In the genomic region with DNA sequence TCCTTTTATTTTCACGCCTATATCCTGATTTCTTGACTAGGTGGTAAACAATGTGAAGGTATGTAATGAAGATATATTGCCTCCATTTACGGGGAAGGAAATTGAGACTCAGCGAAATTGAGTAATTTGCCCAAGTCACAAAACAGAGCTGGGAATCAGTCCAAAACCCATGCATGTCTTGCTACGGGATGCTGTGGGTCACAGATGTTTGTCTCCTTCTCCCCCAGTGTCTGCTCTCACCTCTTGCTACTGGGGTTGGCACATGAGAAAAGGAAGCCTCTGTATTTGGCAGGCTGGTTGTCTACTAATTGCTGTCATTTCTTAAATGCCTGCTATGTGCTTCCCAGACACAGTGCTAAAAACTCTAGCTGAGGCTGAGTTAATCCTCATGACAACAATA, we compare ENCODE assay signal across 17 cellular contexts. TPM values are rescaled to one million over a fixed set of nuclear protein-coding genes. Genes with fewer than 3 reads are reported as not detected.
DNase-seq lines count a peak whose midpoint lies in the region; ATAC-seq, FAIRE-seq and TF ChIP-seq lines count a peak whose summit lies in the region.
"Had no signal": no experiment of that assay in that cellular context is flagged by ENCODE, and none has a peak within 500 bp of the region (broad histone marks: within the 10 kb centered on the region; RNA-seq: fewer than 3 reads in every experiment).

No MANE protein-coding gene starts in this region.

- H3K9ac ChIP-seq in fibroblast of lung (ENCODE audit: insufficient read depth, low read length), result no peak overlapping the region

- H3K4me2 ChIP-seq in A549 (no peak overlapping the region), fibroblast of lung (ENCODE audit: extremely low read depth, insufficient read depth, low read length) (no peak overlapping the region), osteoblast (ENCODE audit: insufficient read depth, low read length) (no peak overlapping the region)

- CTCF ChIA-PET in A549 (lab: Yijun Ruan, JAX), result interaction anchor here (0.8 to 10.2 kb wide), 11 partner anchors 29 to 330 kb away, joined by 3 to 243 read pairs (median 5); a partner anchor contains a TSS
- CTCF ChIA-PET in activated CD4-positive, alpha-beta memory T cell treated with anti-CD3 and anti-CD28 coated beads, Interleukin-2, amount 10 ng/mL, durations not matched to agents 7 days and 5 days (lab: Charles Lee), result interaction anchor here (0.8 to 11.2 kb wide), 13 partner anchors 10 to 280 kb away, joined by 3 to 167 read pairs (median 5); a partner anchor contains a TSS

- peak overlapping the region; percentile 75 for H3K27ac Mint-ChIP-seq in activated CD4-positive, alpha-beta memory T cell treated with anti-CD3 and anti-CD28 coated beads, Interleukin-2, amount 10 ng/mL, durations not matched to agents 7 days and 5 days

- ATAC-seq in A549 (no peak), GM18868 (IDR thresholded peaks at IDR 0.05; ENCODE audit: unreplicated experiment) (no peak)
- ATAC-seq: left cardiac atrium had no signal

- peaks cover 7% of the 10 kb centered on the region for H3K27me3 Mint-ChIP-seq in activated CD4-positive, alpha-beta memory T cell treated with anti-CD3 and anti-CD28 coated beads, Interleukin-2, amount 10 ng/mL, durations not matched to agents 7 days and 5 days

- H2AFZ ChIP-seq in fibroblast of lung (ENCODE audit: low read length) (no peak overlapping the region), osteoblast (ENCODE audit: low read length) (no peak overlapping the region)

- POLR2A ChIA-PET in A549 (lab: Yijun Ruan, JAX), result interaction anchor here (0.6 kb wide), 1 partner anchor 171 kb away, joined by 3 read pairs; no protein-coding TSS in a partner anchor
- POLR2A ChIA-PET in activated CD4-positive, alpha-beta memory T cell treated with anti-CD3 and anti-CD28 coated beads, Interleukin-2, amount 10 ng/mL, durations not matched to agents 7 days and 5 days (lab: Charles Lee), result interaction anchor here (0.8 to 6.7 kb wide), 14 partner anchors 14 to 193 kb away, joined by 3 to 92 read pairs (median 4); a partner anchor contains a TSS

- H3K9me3 ChIP-seq in A549 (no peaks in the 10 kb centered on the region), fibroblast of lung (ENCODE audit: control insufficient read depth, insufficient read depth, low read depth, low read length) (no peaks in the 10 kb centered on the region), osteoblast (ENCODE audit: low read depth, low read length) (no peaks in the 10 kb centered on the region)

- H3K9me3 Mint-ChIP-seq in activated CD4-positive, alpha-beta memory T cell treated with anti-CD3 and anti-CD28 coated beads, Interleukin-2, amount 10 ng/mL, durations not matched to agents 7 days and 5 days, result no peaks in the 10 kb centered on the region
- H3K9me3 Mint-ChIP-seq: naive B cell had no signal

- peak overlapping the region in 1 of 2 experiments; percentile 60; a peak in 3 of 6 replicates for H3K27ac ChIP-seq in A549
- H3K27ac ChIP-seq in fibroblast of lung (ENCODE audit: insufficient read depth, low read length), result no peak overlapping the region
- no peak overlapping the region for H3K27ac ChIP-seq in osteoblast (ENCODE audit: low read depth, low read length)

- H3K27me3 ChIP-seq in fibroblast of lung (ENCODE audit: control insufficient read depth, insufficient read depth, low read length) (no peaks in the 10 kb centered on the region), osteoblast (ENCODE audit: insufficient read depth, low read length) (no peaks in the 10 kb centered on the region)

- TF ChIP-seq RAD21 in A549 (conservative IDR thresholded peaks at IDR 0.05 in 1 of 2, IDR thresholded peaks at IDR 0.05 in 1 of 2), result no peak

- TF ChIP-seq CTCF in A549 (IDR thresholded peaks at IDR 0.05) (no peak), fibroblast of lung (conservative IDR thresholded peaks at IDR 0.05 in 1 of 2, IDR thresholded peaks at IDR 0.05 in 1 of 2; ENCODE audit: low read depth in 1 of 2, low read length in 2 of 2) (no peak), osteoblast (IDR thresholded peaks at IDR 0.05; ENCODE audit: extremely low read depth, low read depth, low read length) (no peak)

- TF ChIP-seq POLR2A in A549 (IDR thresholded peaks at IDR 0.05; ENCODE audit: low read length), result no peak

- no peak for FAIRE-seq in A549 (lab: Jason Lieb, UNC)

- WGBS in A549 (ENCODE audit: missing lambda C conversion rate), result 84% methylated on average over 4 of the region's 4 CpGs

- H3K36me3 Mint-ChIP-seq in activated CD4-positive, alpha-beta memory T cell treated with anti-CD3 and anti-CD28 coated beads, Interleukin-2, amount 10 ng/mL, durations not matched to agents 7 days and 5 days (ENCODE audit: low read depth), result peaks cover 19% of the 10 kb centered on the region
- H3K36me3 Mint-ChIP-seq: naive B cell had no signal

- no peaks in the 10 kb centered on the region for H3K79me2 ChIP-seq in fibroblast of lung (ENCODE audit: control insufficient read depth, insufficient read depth, low read length)
- H3K79me2 ChIP-seq in osteoblast (ENCODE audit: insufficient read depth, low read length), result no peaks in the 10 kb centered on the region

- TF ChIP-seq EP300 in A549 (IDR thresholded peaks at IDR 0.05), result no peak

- H3K4me1 ChIP-seq in A549 (peaks cover 37% of the 10 kb centered on the region), fibroblast of lung (ENCODE audit: control insufficient read depth, extremely low read depth, insufficient read depth, low read length) (peaks cover 2% of the 10 kb centered on the region), osteoblast (ENCODE audit: insufficient read depth, low read length) (peaks cover 11% of the 10 kb centered on the region)

- H3K36me3 ChIP-seq in fibroblast of lung (ENCODE audit: control insufficient read depth, insufficient read depth, low read length) (no peaks in the 10 kb centered on the region), osteoblast (ENCODE audit: insufficient read depth, low read length) (no peaks in the 10 kb centered on the region)

- H3K4me3 ChIP-seq in A549 (no peak overlapping the region), fibroblast of lung (replicated peaks in 1 of 4; ENCODE audit: control extremely low read depth in 1 of 4, insufficient read depth in 1 of 4, low read depth in 3 of 4, low read length in 4 of 4) (no peak overlapping the region), osteoblast (ENCODE audit: insufficient read depth, low read length) (no peak overlapping the region)

- H4K20me1 ChIP-seq in fibroblast of lung (ENCODE audit: control insufficient read depth, extremely low read depth, insufficient read depth, low read length) (no peaks in the 10 kb centered on the region), osteoblast (ENCODE audit: insufficient read depth, low read length) (no peaks in the 10 kb centered on the region)

- no peak for DNase-seq in A549 (ENCODE audit: low read depth in 1 of 2, low spot score in 1 of 2)
- DNase-seq in EL, result peak; percentile 29
- no peak for DNase-seq in activated CD4-positive, alpha-beta memory T cell treated with anti-CD3 and anti-CD28 coated beads, Interleukin-2, amount 10 ng/mL, durations not matched to agents 7 days and 5 days
- peak; percentile 40 to 48 for DNase-seq in fibroblast of lung (ENCODE audit: low read depth in 2 of 2)
- DNase-seq in osteoblast (ENCODE audit: insufficient read length, low spot score, missing footprints), result no peak
- no peak for DNase-seq in SHP77 (lab: John Stamatoyannopoulos, UW)
- no peak for DNase-seq in SK-N-DZ (ENCODE audit: low spot score)
- DNase-seq: anterior cingulate cortex; C1 segment of cervical spinal cord; head of caudate nucleus; left cardiac atrium; naive B cell; retina; stimulated activated CD4-positive, alpha-beta T cell treated with anti-CD3 and anti-CD28 coated beads, Interleukin-4, amount 100 ng/mL, for 4 hours; stimulated activated naive CD4-positive, alpha-beta T cell treated with Interleukin-2 at 50 U/mL for 16 hours had no signal

- no peak overlapping the region for H3K4me3 Mint-ChIP-seq in activated CD4-positive, alpha-beta memory T cell treated with anti-CD3 and anti-CD28 coated beads, Interleukin-2, amount 10 ng/mL, durations not matched to agents 7 days and 5 days

- H3K4me1 Mint-ChIP-seq in activated CD4-positive, alpha-beta memory T cell treated with anti-CD3 and anti-CD28 coated beads, Interleukin-2, amount 10 ng/mL, durations not matched to agents 7 days and 5 days, result peaks cover 61% of the 10 kb centered on the region

TF ChIP-seq in A549, 52 proteins besides CTCF, POLR2A, EP300 and RAD21:
- TF ChIP-seq, protein P1, sequence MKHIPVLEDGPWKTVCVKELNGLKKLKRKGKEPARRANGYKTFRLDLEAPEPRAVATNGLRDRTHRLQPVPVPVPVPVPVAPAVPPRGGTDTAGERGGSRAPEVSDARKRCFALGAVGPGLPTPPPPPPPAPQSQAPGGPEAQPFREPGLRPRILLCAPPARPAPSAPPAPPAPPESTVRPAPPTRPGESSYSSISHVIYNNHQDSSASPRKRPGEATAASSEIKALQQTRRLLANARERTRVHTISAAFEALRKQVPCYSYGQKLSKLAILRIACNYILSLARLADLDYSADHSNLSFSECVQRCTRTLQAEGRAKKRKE (CRISPR knock-in tag; IDR thresholded peaks at IDR 0.05; ENCODE audit: low read depth), result no peak
- TF ChIP-seq MAFK (IDR thresholded peaks at IDR 0.05; ENCODE audit: partially characterized antibody), result peak; percentile 40

RNA-seq across cellular contexts. Expression of a gene that starts 53.7 kb away (rescaled TPM):
- polyA plus RNA-seq in A549 (2011; rRNA removed) (0.16 TPM in 1 of 2 replicates, not detected in the other), A549 (2017; fragmentation: RNase III; extraction: RNeasy Plus Mini Kit Qiagen cat#74134 plus additional on column Dnase treatment) (not detected in 3 replicates), fibroblast of lung (not detected in 2 replicates)
- not detected in 2 replicates for polyA plus RNA-seq in A549 (2012; cell fraction: cytosol; rRNA removed)
- polyA plus RNA-seq in A549 (2012; cell fraction: nucleus; rRNA removed), result not detected in 2 replicates
- not detected in 2 replicates for polyA minus RNA-seq in A549 (2011; rRNA and poly(A)+ RNA removed)
- total RNA-seq in activated CD4-positive, alpha-beta memory T cell treated with anti-CD3 and anti-CD28 coated beads, Interleukin-2, amount 10 ng/mL, durations not matched to agents 7 days and 5 days, result 1 to 10 TPM in 1 of 2 experiments, under 1 TPM in 1; 0.48 to 1.5 TPM
- total RNA-seq in fibroblast of lung (not detected in 2 replicates), osteoblast (not detected in 2 replicates)
- polyA plus RNA-seq in fibroblast of lung (2012), result not detected in 2 replicates
- not detected in 2 replicates for polyA minus RNA-seq in fibroblast of lung (ENCODE audit: low replicate concordance)
- not detected in 2 replicates for polyA plus RNA-seq in SK-N-DZ (2014; cell fraction: cytosol; rRNA removed)
- polyA plus RNA-seq in SK-N-DZ (2014; cell fraction: nucleus; rRNA removed), result not detected in 2 replicates
- total RNA-seq: left cardiac atrium; T-helper 2 cell treated with Interferon-gamma antibody and Interleukin-4, amounts not matched to agents 100 ng/mL and 5 ng/mL, for 36 hours had no signal

Comparison
In these comparisons a context has a peak if more than half of its experiments do, and no peak if none do; other contexts are left out.
1. DNase-seq: peak in EL (single experiment) and fibroblast of lung (2 of 2); none in A549 (0 of 2), activated CD4-positive, alpha-beta memory T cell treated with anti-CD3 and anti-CD28 coated beads, Interleukin-2, amount 10 ng/mL, durations not matched to agents 7 days and 5 days (single experiment), osteoblast (single experiment), SHP77 (0 of 2) and SK-N-DZ (single experiment).